In the genomic region with DNA sequence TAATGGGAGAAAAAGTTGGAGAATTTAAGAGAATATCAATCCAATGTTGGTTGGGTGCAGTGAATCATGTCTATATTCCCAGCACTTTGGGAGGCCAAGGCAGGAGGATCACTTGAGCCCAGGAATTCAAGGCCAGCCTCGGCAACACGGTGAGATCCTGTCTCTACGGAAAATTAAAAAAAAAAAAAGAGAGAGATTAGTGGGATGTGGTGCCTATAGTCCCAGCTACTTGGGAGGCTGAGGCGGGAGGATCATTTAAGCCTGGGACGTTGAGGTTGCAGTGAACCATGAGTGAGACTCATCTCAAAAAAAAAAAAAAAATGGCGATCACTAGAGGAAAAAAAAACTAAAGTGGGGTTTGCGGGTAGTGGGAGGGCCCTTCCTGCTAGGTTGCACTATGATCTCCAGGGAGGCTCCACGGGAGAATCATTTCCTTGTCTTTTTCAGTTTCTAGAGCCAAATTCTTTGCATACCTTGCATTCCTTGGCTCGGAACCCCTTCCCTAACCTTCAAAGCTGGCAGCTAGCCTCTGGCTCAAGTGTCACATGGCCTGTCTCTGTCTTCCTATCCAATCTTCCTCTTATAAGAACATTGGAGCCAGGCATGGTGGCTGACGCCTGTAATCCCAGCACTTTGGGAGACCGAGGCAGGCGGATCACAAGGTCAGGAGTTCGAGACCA, we compare ENCODE assay signal across 10 cellular contexts. TPM values are rescaled to one million over a fixed set of nuclear protein-coding genes. Genes with fewer than 3 reads are reported as not detected.
DNase-seq lines count a peak whose midpoint lies in the region; ATAC-seq and TF ChIP-seq lines count a peak whose summit lies in the region.
"Had no signal": no experiment of that assay in that cellular context is flagged by ENCODE, and none has a peak within 500 bp of the region (broad histone marks: within the 10 kb centered on the region; RNA-seq: fewer than 3 reads in every experiment).

No MANE protein-coding gene starts in this region.

- H3K9me3 Mint-ChIP-seq in endothelial cell (ENCODE audit: unreplicated experiment) = no peaks in the 10 kb centered on the region

- no peaks in the 10 kb centered on the region for H3K27me3 Mint-ChIP-seq in endothelial cell (ENCODE audit: unreplicated experiment)

- no peaks in the 10 kb centered on the region for H3K36me3 ChIP-seq in adrenal gland (replicated peaks in 1 of 2)

- no peak for ATAC-seq in HG03469 (IDR thresholded peaks at IDR 0.05; ENCODE audit: unreplicated experiment)

- peak overlapping the region; percentile 81 to 90 (median 86) for H3K27ac ChIP-seq in adrenal gland

- H3K27ac Mint-ChIP-seq in endothelial cell (ENCODE audit: unreplicated experiment) = no peak overlapping the region

- WGBS in adrenal gland, 4 donors = 29 to 32% (median 31%) methylated on average over 13 of the region's 13 CpGs

- H3K4me3 ChIP-seq in adrenal gland (no peak overlapping the region), skeletal muscle cell (ENCODE audit: low read depth, low read length) (no peak overlapping the region)

- intact Hi-C loops in adrenal gland (cut with DNase I) = no loop called here

- no peaks in the 10 kb centered on the region for H3K27me3 ChIP-seq in adrenal gland

- H3K4me1 ChIP-seq in adrenal gland (replicated peaks in 1 of 2) = peaks cover 0 to 5% of the 10 kb centered on the region in 2 donors

- H3K9me3 ChIP-seq in adrenal gland (replicated peaks in 1 of 3) = no peaks in the 10 kb centered on the region

- no peak overlapping the region for H3K4me3 Mint-ChIP-seq in endothelial cell (ENCODE audit: unreplicated experiment)

- TF ChIP-seq CTCF in adrenal gland (IDR thresholded peaks at IDR 0.05) (no peak), endothelial cell (IDR thresholded peaks at IDR 0.05; ENCODE audit: unreplicated experiment) (no peak)

- no peaks in the 10 kb centered on the region for H3K36me3 Mint-ChIP-seq in endothelial cell (ENCODE audit: low read depth, unreplicated experiment)

- no peaks in the 10 kb centered on the region for H3K4me1 Mint-ChIP-seq in endothelial cell (ENCODE audit: unreplicated experiment)

- peak in 1 of 2 donors; percentile 49 for TF ChIP-seq POLR2A in adrenal gland (IDR thresholded peaks at IDR 0.05)

- peak; percentile 98 for DNase-seq in HCEC 1CT
- peak; percentile 68 to 96 (median 93) for DNase-seq in adrenal gland
- peak; percentile 84 for DNase-seq in hepatic stellate cell (ENCODE audit: low spot score)
- DNase-seq in skeletal muscle cell (ENCODE audit: low read depth) = peak; percentile 75
- no peak for DNase-seq in NK-92 treated with Interleukin-12 subunit alpha and Interleukin-12 subunit beta, amount 100 ng/mL, for 24 hours (lab: John Stamatoyannopoulos, UW)
- DNase-seq in GF-D8 (lab: John Stamatoyannopoulos, UW) = no peak
- no peak for DNase-seq in endothelial cell (ENCODE audit: low spot score)
- DNase-seq: activated CD4-positive, alpha-beta T cell treated with anti-CD3 and anti-CD28 coated beads for 1 hour; NCI-H1105 had no signal

RNA-seq across cellular contexts. Expression of gene ERCC2, which starts 5.8 kb away (rescaled TPM):
- 10 to 100 TPM; 17.1 to 31.9 (median 26.9) TPM for total RNA-seq in adrenal gland
- polyA plus RNA-seq in adrenal gland = 10 to 100 TPM; 19.6 to 53.3 (median 31.3) TPM
- 44.2 TPM for total RNA-seq in endothelial cell (ENCODE audit: unreplicated experiment)

RNA-seq across cellular contexts. Expression of gene PPP1R13L, which starts 28.7 kb away (rescaled TPM):
- 10 to 100 TPM; 11.0 to 55.7 (median 37.1) TPM for total RNA-seq in adrenal gland
- 10 to 100 TPM; 11.9 to 95.2 (median 35.2) TPM for polyA plus RNA-seq in adrenal gland
- total RNA-seq in endothelial cell (ENCODE audit: unreplicated experiment) = 13.2 TPM

RNA-seq across cellular contexts. Expression of gene POLR1G, which starts 30.3 kb away (rescaled TPM):
- total RNA-seq in adrenal gland = 1 to 10 TPM; 3.6 to 9.2 (median 6.7) TPM
- polyA plus RNA-seq in adrenal gland = 10 to 100 TPM in 1 of 3 donors, 1 to 10 TPM in 2; 3.1 to 11.3 (median 9.5) TPM
- 4.4 TPM for total RNA-seq in endothelial cell (ENCODE audit: unreplicated experiment)

RNA-seq across cellular contexts. Expression of gene KLC3, which starts 35.6 kb away (rescaled TPM):
- total RNA-seq in adrenal gland (under 1 TPM in 2 of 8 donors, not detected in 6; 0.28 to 0.30 TPM), endothelial cell (ENCODE audit: unreplicated experiment) (0.44 TPM)
- under 1 TPM in 2 of 3 donors, not detected in 1; 0.16 to 0.17 TPM for polyA plus RNA-seq in adrenal gland

RNA-seq across cellular contexts. Expression of gene ERCC1, which starts 47.5 kb away (rescaled TPM):
- total RNA-seq in adrenal gland (100 to 1,000 TPM in 2 of 8 donors, 10 to 100 TPM in 6; 63.6 to 107 (median 90.4) TPM), endothelial cell (ENCODE audit: unreplicated experiment) (62.8 TPM)
- 10 to 100 TPM; 62.9 to 89.2 (median 87.0) TPM for polyA plus RNA-seq in adrenal gland

Comparison
In these comparisons a context has a peak if more than half of its experiments do, and no peak if none do; other contexts are left out.
1. DNase-seq: peak in HCEC 1CT (single experiment), adrenal gland (7 of 7), hepatic stellate cell (single experiment) and skeletal muscle cell (single experiment); none in NK-92 treated with Interleukin-12 subunit alpha and Interleukin-12 subunit beta, amount 100 ng/mL, for 24 hours (single experiment), GF-D8 (single experiment) and endothelial cell (single experiment).